ENCODE assay signal across 25 cellular contexts in the genomic region with DNA sequence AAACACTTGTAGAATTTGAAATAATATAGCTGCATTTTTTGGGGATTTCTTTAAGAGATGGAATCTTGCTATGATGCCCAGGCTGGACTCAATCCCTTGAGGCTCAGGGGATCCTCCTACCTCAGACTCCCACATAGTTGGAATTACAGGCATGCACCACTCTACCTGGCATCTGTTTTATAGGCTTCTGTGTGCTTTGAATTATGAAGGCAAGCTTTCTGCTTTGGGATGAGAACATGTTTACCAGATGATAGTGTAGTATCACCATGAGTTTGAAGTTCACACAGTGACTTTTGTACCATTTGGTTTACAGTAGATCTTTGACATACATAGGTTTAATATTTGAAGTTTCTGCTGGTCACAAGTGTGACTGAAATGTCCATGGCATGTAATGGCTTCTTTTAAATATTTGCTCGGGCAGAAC. TPM values are rescaled to one million over a fixed set of nuclear protein-coding genes. Genes with fewer than 3 reads are reported as not detected.
DNase-seq lines count a peak whose midpoint lies in the region; ATAC-seq lines count a peak whose summit lies in the region.
"Had no signal": no experiment of that assay in that cellular context is flagged by ENCODE, and none has a peak within 500 bp of the region (broad histone marks: within the 10 kb centered on the region; RNA-seq: fewer than 3 reads in every experiment).

No MANE protein-coding gene starts in this region.

- no peaks in the 10 kb centered on the region for H3K9me3 Mint-ChIP-seq in activated CD4-positive, alpha-beta T cell treated with anti-CD3 and anti-CD28 coated beads, Interleukin-2, amount 10 ng/mL, durations not matched to agents 24 days and 14 days
- H3K9me3 Mint-ChIP-seq in central memory CD8-positive, alpha-beta T cell, result no peaks in the 10 kb centered on the region
- H3K9me3 Mint-ChIP-seq: activated T-helper 2 cell treated with anti-CD3 and anti-CD28 coated beads, Interferon-gamma antibody, Interleukin-2, Interleukin-4, amounts not matched to agents 10 μg/mL and 5 μg/mL and 100 μg/mL, durations not matched to agents 14 hours and 24 hours and 36 hours; GM23338; HFFc6; IgD-negative memory B cell; stimulated activated naive CD8-positive, alpha-beta T cell treated with anti-CD3 and anti-CD28 coated beads, Interleukin-15, amount 100 ng/mL, for 72 hours had no signal

- H3K9me3 ChIP-seq in right cardiac atrium (ENCODE audit: control insufficient read depth, low read length) (no peaks in the 10 kb centered on the region), subcutaneous abdominal adipose tissue (ENCODE audit: control insufficient read depth in 5 of 5, low read length in 5 of 5) (no peaks in the 10 kb centered on the region), HAP-1 (no peaks in the 10 kb centered on the region)
- H3K9me3 ChIP-seq: spleen had no signal

- H3K36me3 ChIP-seq in subcutaneous abdominal adipose tissue (ENCODE audit: control insufficient read depth in 5 of 5, insufficient read depth in 5 of 5, low read length in 5 of 5) (peaks cover 23 to 81% (median 63%) of the 10 kb centered on the region in 5 donors), HAP-1 (replicated peaks) (peaks cover 60% of the 10 kb centered on the region)

- H3K4me3 ChIP-seq in right cardiac atrium (ENCODE audit: low read length), result no peak overlapping the region
- no peak overlapping the region for H3K4me3 ChIP-seq in subcutaneous abdominal adipose tissue (ENCODE audit: low read depth in 1 of 5, low read length in 5 of 5)
- H3K4me3 ChIP-seq in HAP-1, result no peak overlapping the region
- H3K4me3 ChIP-seq: GM23338, hepatocyte, SK-N-MC, spleen had no signal

- in situ Hi-C loops in HAP-1 (cut with MboI; ENCODE audit: low sequenced_read_pairs), result no loop called here

- H3K4me3 Mint-ChIP-seq in activated CD4-positive, alpha-beta T cell treated with anti-CD3 and anti-CD28 coated beads, Interleukin-2, amount 10 ng/mL, durations not matched to agents 24 days and 14 days, result no peak overlapping the region
- H3K4me3 Mint-ChIP-seq in central memory CD8-positive, alpha-beta T cell, result no peak overlapping the region
- H3K4me3 Mint-ChIP-seq: brain; GM23338; HFFc6; IgD-negative memory B cell; stimulated activated naive CD8-positive, alpha-beta T cell treated with anti-CD3 and anti-CD28 coated beads, Interleukin-15, amount 100 ng/mL, for 72 hours had no signal

- H3K36me3 Mint-ChIP-seq in activated CD4-positive, alpha-beta T cell treated with anti-CD3 and anti-CD28 coated beads, Interleukin-2, amount 10 ng/mL, durations not matched to agents 24 days and 14 days (ENCODE audit: low read depth), result peaks cover 58% of the 10 kb centered on the region
- H3K36me3 Mint-ChIP-seq in central memory CD8-positive, alpha-beta T cell (ENCODE audit: insufficient read depth), result peaks cover 74% of the 10 kb centered on the region

- H3K4me1 ChIP-seq in right cardiac atrium (ENCODE audit: control insufficient read depth, insufficient read depth, low read length), result no peaks in the 10 kb centered on the region
- peaks cover 0 to 11% (median 3%) of the 10 kb centered on the region in 5 donors for H3K4me1 ChIP-seq in subcutaneous abdominal adipose tissue (ENCODE audit: control insufficient read depth in 5 of 5, insufficient read depth in 5 of 5, low read length in 5 of 5)
- no peaks in the 10 kb centered on the region for H3K4me1 ChIP-seq in HAP-1

- H3K27ac Mint-ChIP-seq in activated CD4-positive, alpha-beta T cell treated with anti-CD3 and anti-CD28 coated beads, Interleukin-2, amount 10 ng/mL, durations not matched to agents 24 days and 14 days, result peak overlapping the region; percentile 15
- peak overlapping the region; percentile 19 for H3K27ac Mint-ChIP-seq in central memory CD8-positive, alpha-beta T cell (ENCODE audit: low read depth)
- H3K27ac Mint-ChIP-seq: activated T-helper 2 cell treated with anti-CD3 and anti-CD28 coated beads, Interferon-gamma antibody, Interleukin-2, Interleukin-4, amounts not matched to agents 10 μg/mL and 5 μg/mL and 100 μg/mL, durations not matched to agents 14 hours and 24 hours and 36 hours; GM23338; HFFc6 had no signal

- peaks cover 30% of the 10 kb centered on the region for H3K4me1 Mint-ChIP-seq in activated CD4-positive, alpha-beta T cell treated with anti-CD3 and anti-CD28 coated beads, Interleukin-2, amount 10 ng/mL, durations not matched to agents 24 days and 14 days
- peaks cover 43% of the 10 kb centered on the region for H3K4me1 Mint-ChIP-seq in central memory CD8-positive, alpha-beta T cell
- H3K4me1 Mint-ChIP-seq: brain had no signal

- no peak for DNase-seq in activated CD4-positive, alpha-beta T cell treated with anti-CD3 and anti-CD28 coated beads, Interleukin-2, amount 10 ng/mL, durations not matched to agents 24 days and 14 days
- DNase-seq in activated CD4-positive, alpha-beta T cell treated with anti-CD3 and anti-CD28 coated beads, Interleukin-2, amount 50 U/mL, for 48 hours, result no peak
- no peak for DNase-seq in right cardiac atrium
- no peak for DNase-seq in cardiac septum (ENCODE audit: low spot score)
- DNase-seq in central memory CD8-positive, alpha-beta T cell (ENCODE audit: low spot score in 2 of 2), result no peak
- no peak for DNase-seq in RPMI8226
- no peak for DNase-seq in HAP-1 (ENCODE audit: low spot score in 2 of 2)
- DNase-seq: activated CD4-positive, alpha-beta T cell treated with anti-CD3 and anti-CD28 coated beads for 1 hour; HFFc6; MV-4-11; NCI-H1436; NCI-H2081; NCI-H2227 treated with DMSO at 0.1 percent for 48 hours; NCI-H526; OCI-M1; spleen; stimulated activated CD8-positive, alpha-beta memory T cell treated with anti-CD3 and anti-CD28 coated beads, Interleukin-4, amount 100 ng/mL, for 48 hours; stimulated activated naive CD8-positive, alpha-beta T cell treated with anti-CD3 and anti-CD28 coated beads, Interleukin-15, amount 100 ng/mL, for 72 hours had no signal

- intact Hi-C loops in activated CD4-positive, alpha-beta T cell treated with anti-CD3 and anti-CD28 coated beads, Interleukin-2, amount 10 ng/mL, durations not matched to agents 24 days and 14 days (cut with micrococcal nuclease), result no loop called here
- intact Hi-C loops in right cardiac atrium (cut with DNase I) (no loop called here), cardiac septum (cut with DNase I) (no loop called here)

- H3K27me3 ChIP-seq in right cardiac atrium (ENCODE audit: control insufficient read depth, insufficient read depth) (no peaks in the 10 kb centered on the region), subcutaneous abdominal adipose tissue (ENCODE audit: control insufficient read depth in 5 of 5, insufficient read depth in 4 of 5, low read length in 5 of 5) (no peaks in the 10 kb centered on the region), HAP-1 (ENCODE audit: low read depth) (no peaks in the 10 kb centered on the region)
- H3K27me3 ChIP-seq: hepatocyte, spleen had no signal

- 79% methylated on average over 1 of the region's 1 CpG for WGBS in right cardiac atrium

- no peaks in the 10 kb centered on the region for H3K27me3 Mint-ChIP-seq in activated CD4-positive, alpha-beta T cell treated with anti-CD3 and anti-CD28 coated beads, Interleukin-2, amount 10 ng/mL, durations not matched to agents 24 days and 14 days
- H3K27me3 Mint-ChIP-seq in central memory CD8-positive, alpha-beta T cell, result no peaks in the 10 kb centered on the region
- H3K27me3 Mint-ChIP-seq: brain; IgD-negative memory B cell; stimulated activated naive CD8-positive, alpha-beta T cell treated with anti-CD3 and anti-CD28 coated beads, Interleukin-15, amount 100 ng/mL, for 72 hours had no signal

- no peak overlapping the region for H3K9ac ChIP-seq in subcutaneous abdominal adipose tissue (ENCODE audit: low read length in 5 of 5)

- H3K27ac ChIP-seq in right cardiac atrium (ENCODE audit: low read length), result peak overlapping the region; percentile 48
- peak overlapping the region; percentile 24 for H3K27ac ChIP-seq in subcutaneous abdominal adipose tissue (ENCODE audit: low read depth, low read length)
- H3K27ac ChIP-seq: hepatocyte, SK-N-MC, spleen had no signal

- no peak for ATAC-seq in right cardiac atrium
- ATAC-seq in central memory CD8-positive, alpha-beta T cell (replicated peaks; ENCODE audit: extremely low read depth, poor library complexity, severe bottlenecking), result no peak
- ATAC-seq: GM23338; stimulated activated naive CD8-positive, alpha-beta T cell treated with anti-CD3 and anti-CD28 coated beads, Interleukin-15, amount 100 ng/mL, for 72 hours had no signal

RNA-seq across cellular contexts. Expression of gene CNOT11, which starts 10.7 kb away (rescaled TPM):
- 65.0 and 69.6 TPM in 2 replicates for total RNA-seq in activated CD4-positive, alpha-beta T cell treated with anti-CD3 and anti-CD28 coated beads, Interleukin-2, amount 10 ng/mL, durations not matched to agents 24 days and 14 days
- total RNA-seq in right cardiac atrium, result 10 to 100 TPM; 38.8 to 60.5 (median 43.5) TPM
- polyA plus RNA-seq in right cardiac atrium, result 26.0 TPM
- total RNA-seq in cardiac septum, result 46.2 TPM

RNA-seq across cellular contexts. Expression of gene RNF149, which starts 45.1 kb away (rescaled TPM):
- total RNA-seq in activated CD4-positive, alpha-beta T cell treated with anti-CD3 and anti-CD28 coated beads, Interleukin-2, amount 10 ng/mL, durations not matched to agents 24 days and 14 days, result 40.3 and 40.7 TPM in 2 replicates
- total RNA-seq in right cardiac atrium (10 to 100 TPM; 18.0 to 40.6 (median 23.2) TPM), cardiac septum (22.1 TPM)
- 22.7 TPM for polyA plus RNA-seq in right cardiac atrium
